In the genomic region with DNA sequence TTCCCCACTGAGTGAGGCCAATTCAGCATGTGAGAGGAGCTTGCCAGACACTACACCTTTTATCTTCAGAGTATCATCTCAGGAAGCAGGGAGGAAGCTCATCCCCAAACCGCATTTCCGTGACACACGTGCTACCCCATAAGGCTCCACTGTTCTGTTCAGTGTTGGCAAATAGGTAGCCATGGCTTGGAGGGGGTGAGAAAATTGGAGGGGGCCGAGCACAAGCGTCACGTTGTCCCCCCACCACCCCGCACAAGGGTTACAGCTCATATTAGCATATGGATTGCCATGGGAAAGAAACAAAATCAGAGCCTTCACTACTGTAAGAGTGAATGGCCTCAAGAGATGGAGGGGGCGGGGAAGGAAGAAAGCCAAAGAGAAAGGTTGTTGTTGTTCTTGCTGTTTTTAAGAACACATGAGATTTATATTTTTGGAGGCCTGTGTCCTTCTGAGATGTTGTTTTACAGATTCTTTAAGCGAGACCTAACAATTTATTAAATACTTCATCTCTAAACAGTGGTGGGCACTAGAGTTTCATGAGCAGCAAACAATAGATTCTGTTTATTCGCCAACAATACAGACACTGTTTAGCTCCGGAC, we compare ENCODE assay signal across 19 cellular contexts. TPM values are rescaled to one million over a fixed set of nuclear protein-coding genes. Genes with fewer than 3 reads are reported as not detected.
DNase-seq lines count a peak whose midpoint lies in the region; TF ChIP-seq lines count a peak whose summit lies in the region.
"Had no signal": no experiment of that assay in that cellular context is flagged by ENCODE, and none has a peak within 500 bp of the region (broad histone marks: within the 10 kb centered on the region; RNA-seq: fewer than 3 reads in every experiment).

No MANE protein-coding gene starts in this region.

- no peaks in the 10 kb centered on the region for H3K9me3 ChIP-seq in effector memory CD4-positive, alpha-beta T cell (ENCODE audit: control insufficient read depth, low read length)
- H3K9me3 ChIP-seq: breast epithelium, left lung, MG63, vagina had no signal

- peak overlapping the region; percentile 62 for H3K27ac Mint-ChIP-seq in progenitor cell of endocrine pancreas
- H3K27ac Mint-ChIP-seq: activated T-helper 2 cell treated with anti-CD3 and anti-CD28 coated beads, Interferon-gamma antibody, Interleukin-2, Interleukin-4, amounts not matched to agents 10 μg/mL and 5 μg/mL and 100 μg/mL, durations not matched to agents 14 hours and 24 hours and 36 hours had no signal

- no peak overlapping the region for H3K4me3 Mint-ChIP-seq in progenitor cell of endocrine pancreas (ENCODE audit: low read depth)

- in situ Hi-C loops in KBM-7 (cut with MboI; ENCODE audit: low pct_unique_long_range_greater_than_20kb, low sequenced_read_pairs): no loop called here

- H3K27me3 ChIP-seq in effector memory CD4-positive, alpha-beta T cell (replicated peaks; ENCODE audit: control insufficient read depth, insufficient read depth, low read length, poor library complexity, severe bottlenecking): no peaks in the 10 kb centered on the region
- H3K27me3 ChIP-seq: vagina had no signal

- H3K4me3 ChIP-seq in effector memory CD4-positive, alpha-beta T cell (ENCODE audit: insufficient read depth, low read depth, low read length, poor library complexity, severe bottlenecking): no peak overlapping the region
- H3K4me3 ChIP-seq: breast epithelium, left lung, MG63, vagina had no signal

- H3K9me3 Mint-ChIP-seq in progenitor cell of endocrine pancreas (ENCODE audit: low read depth): no peaks in the 10 kb centered on the region
- H3K9me3 Mint-ChIP-seq: activated T-helper 2 cell treated with anti-CD3 and anti-CD28 coated beads, Interferon-gamma antibody, Interleukin-2, Interleukin-4, amounts not matched to agents 10 μg/mL and 5 μg/mL and 100 μg/mL, durations not matched to agents 14 hours and 24 hours and 36 hours had no signal

- peak overlapping the region; percentile 93 for H3K27ac ChIP-seq in angular gyrus (ENCODE audit: low read depth, low read length)
- no peak overlapping the region for H3K27ac ChIP-seq in effector memory CD4-positive, alpha-beta T cell (ENCODE audit: insufficient read depth, low read length, poor library complexity, severe bottlenecking)
- H3K27ac ChIP-seq: left lung, RWPE1, vagina had no signal

- H3K36me3 ChIP-seq in effector memory CD4-positive, alpha-beta T cell (ENCODE audit: control insufficient read depth, insufficient read depth, low read length): no peaks in the 10 kb centered on the region
- H3K36me3 ChIP-seq: breast epithelium, left lung, MG63, vagina had no signal

- H3K4me1 ChIP-seq in effector memory CD4-positive, alpha-beta T cell (ENCODE audit: control insufficient read depth, insufficient read depth, low read length, poor library complexity, severe bottlenecking): peaks cover 14% of the 10 kb centered on the region
- H3K4me1 ChIP-seq: breast epithelium, left lung, vagina had no signal

- H3K4me1 Mint-ChIP-seq in progenitor cell of endocrine pancreas (ENCODE audit: low read depth): peaks cover 18% of the 10 kb centered on the region

- H3K36me3 Mint-ChIP-seq in progenitor cell of endocrine pancreas (ENCODE audit: insufficient read depth): no peaks in the 10 kb centered on the region

- TF ChIP-seq CTCF in progenitor cell of endocrine pancreas (IDR thresholded peaks at IDR 0.05; ENCODE audit: unreplicated experiment): no peak

- peaks cover 51% of the 10 kb centered on the region for H3K27me3 Mint-ChIP-seq in progenitor cell of endocrine pancreas

- DNase-seq in activated effector memory CD4-positive, alpha-beta T cell treated with anti-CD3 and anti-CD28 coated beads, Interleukin-2, amount 50 U/mL, for 16 hours: peak; percentile 70
- DNase-seq in activated effector memory CD4-positive, alpha-beta T cell treated with Interleukin-2 at 50 U/mL for 16 hours: no peak
- DNase-seq in KBM-7: peak; percentile 69
- DNase-seq in progenitor cell of endocrine pancreas (ENCODE audit: low spot score, unreplicated experiment): no peak
- DNase-seq in EL: no peak
- DNase-seq in NCI-H2029 (lab: John Stamatoyannopoulos, UW): no peak
- no peak for DNase-seq in effector memory CD4-positive, alpha-beta T cell
- DNase-seq: left lung; MG63; NCI-H2081; stimulated activated naive CD8-positive, alpha-beta T cell treated with anti-CD3 and anti-CD28 coated beads, Interleukin-15, Interleukin-2, amounts not matched to agents 100 U/mL and 50 U/mL, for 24 hours had no signal

RNA-seq across cellular contexts. Expression of gene OLIG1, which starts 46.8 kb away (rescaled TPM):
- 0.13 and 0.38 TPM in 2 replicates for total RNA-seq in progenitor cell of endocrine pancreas
- total RNA-seq: breast epithelium, fibroblast of villous mesenchyme, HT1080, posterior vena cava, vagina had no signal

Comparison
In these comparisons a context has a peak if more than half of its experiments do, and no peak if none do; other contexts are left out.
1. DNase-seq: peak in activated effector memory CD4-positive, alpha-beta T cell treated with anti-CD3 and anti-CD28 coated beads, Interleukin-2, amount 50 U/mL, for 16 hours (single experiment) and KBM-7 (single experiment); none in activated effector memory CD4-positive, alpha-beta T cell treated with Interleukin-2 at 50 U/mL for 16 hours (single experiment), progenitor cell of endocrine pancreas (single experiment), EL (single experiment), NCI-H2029 (single experiment) and effector memory CD4-positive, alpha-beta T cell (0 of 3).